Comparison of ENCODE assay signal across 15 cellular contexts in genomic region chr1:116361648-116362047, GRCh38. TPM values are rescaled to one million over a fixed set of nuclear protein-coding genes. Genes with fewer than 3 reads are reported as not detected.
DNase-seq lines count a peak whose midpoint lies in the region; ATAC-seq and TF ChIP-seq lines count a peak whose summit lies in the region.
"Had no signal": no experiment of that assay in that cellular context is flagged by ENCODE, and none has a peak within 500 bp of the region (broad histone marks: within the 10 kb centered on the region; RNA-seq: fewer than 3 reads in every experiment).

No MANE protein-coding gene starts in this region.

- no peak overlapping the region for H3K9ac ChIP-seq in parathyroid adenoma

- WGBS in stomach, 5 donors: 87 to 94% (median 90%) methylated on average over 3 of the region's 3 CpGs
- 87 to 96% methylated on average over 3 of the region's 3 CpGs for WGBS in thyroid gland, 2 donors

- no peaks in the 10 kb centered on the region for H3K79me2 ChIP-seq in parathyroid adenoma

- no peaks in the 10 kb centered on the region for H3K36me3 ChIP-seq in parathyroid adenoma (ENCODE audit: control insufficient read depth, insufficient read depth, low read length)
- H3K36me3 ChIP-seq in stomach: no peaks in the 10 kb centered on the region
- H3K36me3 ChIP-seq in thyroid gland: no peaks in the 10 kb centered on the region
- H3K36me3 ChIP-seq: BE2C had no signal

- TF ChIP-seq EP300 in stomach (IDR thresholded peaks at IDR 0.05): no peak

- TF ChIP-seq CTCF in dorsolateral prefrontal cortex (IDR thresholded peaks at IDR 0.05 in 54 of 56, conservative IDR thresholded peaks at IDR 0.05 in 2 of 56; ENCODE audit: low read depth in 1 of 56, partially characterized antibody in 56 of 56) (no peak), parathyroid adenoma (IDR thresholded peaks at IDR 0.05) (no peak), stomach (IDR thresholded peaks at IDR 0.05) (no peak), thyroid gland (IDR thresholded peaks at IDR 0.05) (no peak)

- H3K4me1 ChIP-seq in parathyroid adenoma (peaks cover 13% of the 10 kb centered on the region), stomach (peaks cover 0 to 18% (median 3%) of the 10 kb centered on the region in 4 donors), thyroid gland (no peaks in the 10 kb centered on the region)

- H3K9me3 ChIP-seq in parathyroid adenoma (ENCODE audit: control insufficient read depth, low read length) (no peaks in the 10 kb centered on the region), stomach (no peaks in the 10 kb centered on the region), thyroid gland (no peaks in the 10 kb centered on the region)
- H3K9me3 ChIP-seq: BE2C had no signal

- H3K27me3 ChIP-seq in dorsolateral prefrontal cortex (no peaks in the 10 kb centered on the region), parathyroid adenoma (ENCODE audit: control insufficient read depth, insufficient read depth, low read length) (no peaks in the 10 kb centered on the region), stomach (no peaks in the 10 kb centered on the region), thyroid gland (no peaks in the 10 kb centered on the region)
- H3K27me3 ChIP-seq: BE2C had no signal

- H3K4me2 ChIP-seq in parathyroid adenoma (ENCODE audit: low read length): no peak overlapping the region
- H3K4me2 ChIP-seq: GM23338 had no signal

- ATAC-seq in left ventricle myocardium superior: peak; percentile 54
- ATAC-seq: GM23338 had no signal

- peak overlapping the region in 37 of 59 donors; percentile 0 to 73 (median 35) for H3K27ac ChIP-seq in dorsolateral prefrontal cortex
- no peak overlapping the region for H3K27ac ChIP-seq in parathyroid adenoma
- H3K27ac ChIP-seq in stomach: no peak overlapping the region
- H3K27ac ChIP-seq in thyroid gland: no peak overlapping the region
- H3K27ac ChIP-seq: C4-2B had no signal

- H3K4me3 ChIP-seq in dorsolateral prefrontal cortex (no peak overlapping the region), parathyroid adenoma (ENCODE audit: low read depth, low read length) (no peak overlapping the region), stomach (no peak overlapping the region), thyroid gland (replicated peaks in 1 of 3) (no peak overlapping the region)
- H3K4me3 ChIP-seq: GM23338 had no signal

- no peak for DNase-seq in left ventricle myocardium superior
- DNase-seq in cardiac septum (ENCODE audit: low spot score): no peak
- no peak for DNase-seq in dorsolateral prefrontal cortex
- DNase-seq in epidermal melanocyte (ENCODE audit: insufficient read length, low spot score): no peak
- no peak for DNase-seq in stomach
- DNase-seq in thyroid gland: no peak
- DNase-seq: BE2C; CD4-positive, alpha-beta memory T cell; DMS153; DMS79 treated with DMSO at 0.1 percent for 48 hours; EL; H7 had no signal

- no peak for TF ChIP-seq POLR2A in stomach (IDR thresholded peaks at IDR 0.05)
- TF ChIP-seq POLR2A in thyroid gland (IDR thresholded peaks at IDR 0.05): no peak

- intact Hi-C loops in left ventricle myocardium superior (cut with micrococcal nuclease): no loop called here
- intact Hi-C loops in cardiac septum (cut with DNase I): loop anchor here (2.0 kb wide), 1 partner anchor 123 kb away; no protein-coding TSS in a partner anchor
- intact Hi-C loops in dorsolateral prefrontal cortex (cut with DNase I): loop anchor here in 1 of 2 donors (5.0 kb wide), 1 partner anchor 126 kb away; no protein-coding TSS in a partner anchor
- intact Hi-C loops in stomach (cut with DNase I; ENCODE audit: low total_unique reads): loop anchor here (10.0 kb wide), 1 partner anchor 123 kb away; no protein-coding TSS in a partner anchor
- intact Hi-C loops in thyroid gland (cut with DNase I): no loop called here

- H2AFZ ChIP-seq in parathyroid adenoma: peak overlapping the region; percentile 67
- H2AFZ ChIP-seq: GM23338 had no signal

RNA-seq across cellular contexts. Expression of gene ATP1A1, which starts 11.4 kb away (rescaled TPM):
- total RNA-seq in left ventricle myocardium superior (269 TPM), cardiac septum (192 TPM), dorsolateral prefrontal cortex (100 to 1,000 TPM; 225 to 944 (median 658) TPM), stomach (100 to 1,000 TPM; 103 to 576 (median 286) TPM), thyroid gland (1,000 to 10,000 TPM in 3 of 4 donors, 100 to 1,000 TPM in 1; 770 to 1,450 (median 1,316) TPM)
- polyA plus RNA-seq in stomach: 100 to 1,000 TPM in 2 of 3 donors, 10 to 100 TPM in 1; 49.9 to 210 (median 110) TPM

Comparison
In these comparisons a context has a peak if more than half of its experiments do, and no peak if none do; other contexts are left out.
1. intact Hi-C loops: an anchor here in cardiac septum (2.0 kb wide) and stomach (10.0 kb wide); none called in left ventricle myocardium superior and thyroid gland.
2. H3K27ac ChIP-seq: peak in dorsolateral prefrontal cortex (37 of 59); none in parathyroid adenoma (single experiment), stomach (0 of 5) and thyroid gland (0 of 3).